ENCODE assay signal across 8 cellular contexts in genomic region chr1:208244584-208244916, GRCh38. TPM values are rescaled to one million over a fixed set of nuclear protein-coding genes. Genes with fewer than 3 reads are reported as not detected.
DNase-seq lines count a peak whose midpoint lies in the region; ATAC-seq lines count a peak whose summit lies in the region.

No MANE protein-coding gene starts in this region.

- no peaks in the 10 kb centered on the region for H3K36me3 Mint-ChIP-seq in activated CD4-positive, alpha-beta T cell treated with anti-CD3 and anti-CD28 coated beads, Interleukin-2, amount 10 ng/mL, durations not matched to agents 24 days and 14 days (ENCODE audit: low read depth)
- H3K36me3 Mint-ChIP-seq in activated CD8-positive, alpha-beta T cell treated with anti-CD3 and anti-CD28 coated beads, Interleukin-2, amount 10 ng/mL, durations not matched to agents 7 days and 5 days (ENCODE audit: low read depth), result no peaks in the 10 kb centered on the region
- H3K36me3 Mint-ChIP-seq in immature natural killer cell, result no peaks in the 10 kb centered on the region

- POLR2A ChIA-PET in activated CD8-positive, alpha-beta T cell treated with anti-CD3 and anti-CD28 coated beads, Interleukin-2, amount 10 ng/mL, durations not matched to agents 7 days and 5 days (lab: Charles Lee), result interaction anchor here (0.7 to 1.7 kb wide), 4 partner anchors 8 to 415 kb away, joined by 3 to 5 read pairs (median 3); no protein-coding TSS in a partner anchor

- peak overlapping the region; percentile 73 for H3K4me3 Mint-ChIP-seq in activated CD4-positive, alpha-beta T cell treated with anti-CD3 and anti-CD28 coated beads, Interleukin-2, amount 10 ng/mL, durations not matched to agents 24 days and 14 days
- peak overlapping the region; percentile 75 for H3K4me3 Mint-ChIP-seq in activated CD8-positive, alpha-beta T cell treated with anti-CD3 and anti-CD28 coated beads, Interleukin-2, amount 10 ng/mL, durations not matched to agents 7 days and 5 days
- peak overlapping the region; percentile 82 to 88 (median 88) for H3K4me3 Mint-ChIP-seq in immature natural killer cell
- H3K4me3 Mint-ChIP-seq in stimulated activated naive CD8-positive, alpha-beta T cell treated with anti-CD3 and anti-CD28 coated beads, Interleukin-15, amount 100 ng/mL, for 72 hours, result peak overlapping the region; percentile 90 to 93

- DNase-seq in activated CD4-positive, alpha-beta T cell treated with anti-CD3 and anti-CD28 coated beads, Interleukin-2, amount 10 ng/mL, durations not matched to agents 24 days and 14 days, result no peak
- DNase-seq in activated CD4-positive, alpha-beta T cell treated with anti-CD3 and anti-CD28 coated beads for 1 hour, result no peak
- no peak for DNase-seq in activated CD8-positive, alpha-beta T cell treated with anti-CD3 and anti-CD28 coated beads, Interleukin-2, amount 10 ng/mL, durations not matched to agents 7 days and 5 days
- DNase-seq in immature natural killer cell (no peak), GM19238 (ENCODE audit: insufficient read length, low spot score) (no peak), hippocampal formation (lab: John Stamatoyannopoulos, UW) (no peak), NCI-H2196 treated with DMSO at 0.1 percent for 48 hours (lab: John Stamatoyannopoulos, UW; ENCODE audit: unreplicated experiment) (no peak)
- DNase-seq in stimulated activated naive CD8-positive, alpha-beta T cell treated with anti-CD3 and anti-CD28 coated beads, Interleukin-15, amount 100 ng/mL, for 72 hours, result no peak

- H3K27ac Mint-ChIP-seq in activated CD4-positive, alpha-beta T cell treated with anti-CD3 and anti-CD28 coated beads, Interleukin-2, amount 10 ng/mL, durations not matched to agents 24 days and 14 days, result no peak overlapping the region
- peak overlapping the region; percentile 68 for H3K27ac Mint-ChIP-seq in activated CD8-positive, alpha-beta T cell treated with anti-CD3 and anti-CD28 coated beads, Interleukin-2, amount 10 ng/mL, durations not matched to agents 7 days and 5 days
- H3K27ac Mint-ChIP-seq in immature natural killer cell, result peak overlapping the region; percentile 10 to 88 (median 82)
- peak overlapping the region; percentile 33 to 93 for H3K27ac Mint-ChIP-seq in stimulated activated naive CD8-positive, alpha-beta T cell treated with anti-CD3 and anti-CD28 coated beads, Interleukin-15, amount 100 ng/mL, for 72 hours

- CTCF ChIA-PET in activated CD8-positive, alpha-beta T cell treated with anti-CD3 and anti-CD28 coated beads, Interleukin-2, amount 10 ng/mL, durations not matched to agents 7 days and 5 days (lab: Charles Lee), result interaction anchor here (0.6 to 6.9 kb wide), 50 partner anchors 9 to 360 kb away, joined by 3 to 87 read pairs (median 4); no protein-coding TSS in a partner anchor

- peaks cover 10% of the 10 kb centered on the region for H3K4me1 Mint-ChIP-seq in activated CD4-positive, alpha-beta T cell treated with anti-CD3 and anti-CD28 coated beads, Interleukin-2, amount 10 ng/mL, durations not matched to agents 24 days and 14 days
- peaks cover 15% of the 10 kb centered on the region for H3K4me1 Mint-ChIP-seq in activated CD8-positive, alpha-beta T cell treated with anti-CD3 and anti-CD28 coated beads, Interleukin-2, amount 10 ng/mL, durations not matched to agents 7 days and 5 days (ENCODE audit: low read depth)
- peaks cover 15 to 18% of the 10 kb centered on the region in 2 donors for H3K4me1 Mint-ChIP-seq in immature natural killer cell
- H3K4me1 Mint-ChIP-seq in stimulated activated naive CD8-positive, alpha-beta T cell treated with anti-CD3 and anti-CD28 coated beads, Interleukin-15, amount 100 ng/mL, for 72 hours, result peaks cover 27% of the 10 kb centered on the region

- no peaks in the 10 kb centered on the region for H3K9me3 Mint-ChIP-seq in activated CD4-positive, alpha-beta T cell treated with anti-CD3 and anti-CD28 coated beads, Interleukin-2, amount 10 ng/mL, durations not matched to agents 24 days and 14 days
- H3K9me3 Mint-ChIP-seq in activated CD8-positive, alpha-beta T cell treated with anti-CD3 and anti-CD28 coated beads, Interleukin-2, amount 10 ng/mL, durations not matched to agents 7 days and 5 days (ENCODE audit: insufficient read depth), result no peaks in the 10 kb centered on the region
- H3K9me3 Mint-ChIP-seq in immature natural killer cell, result no peaks in the 10 kb centered on the region
- H3K9me3 Mint-ChIP-seq in stimulated activated naive CD8-positive, alpha-beta T cell treated with anti-CD3 and anti-CD28 coated beads, Interleukin-15, amount 100 ng/mL, for 72 hours, result no peaks in the 10 kb centered on the region

- ATAC-seq in activated CD8-positive, alpha-beta T cell treated with anti-CD3 and anti-CD28 coated beads, Interleukin-2, amount 10 ng/mL, durations not matched to agents 7 days and 5 days, result peak; percentile 40
- peak; percentile 67 for ATAC-seq in stimulated activated naive CD8-positive, alpha-beta T cell treated with anti-CD3 and anti-CD28 coated beads, Interleukin-15, amount 100 ng/mL, for 72 hours

- intact Hi-C loops in activated CD4-positive, alpha-beta T cell treated with anti-CD3 and anti-CD28 coated beads, Interleukin-2, amount 10 ng/mL, durations not matched to agents 24 days and 14 days (cut with micrococcal nuclease), result loop anchor here (10.0 kb wide), 1 partner anchor 360 kb away; no protein-coding TSS in a partner anchor

- H3K27me3 Mint-ChIP-seq in activated CD4-positive, alpha-beta T cell treated with anti-CD3 and anti-CD28 coated beads, Interleukin-2, amount 10 ng/mL, durations not matched to agents 24 days and 14 days, result peaks cover 53% of the 10 kb centered on the region
- peaks cover 55% of the 10 kb centered on the region for H3K27me3 Mint-ChIP-seq in activated CD8-positive, alpha-beta T cell treated with anti-CD3 and anti-CD28 coated beads, Interleukin-2, amount 10 ng/mL, durations not matched to agents 7 days and 5 days (ENCODE audit: low read depth)
- H3K27me3 Mint-ChIP-seq in immature natural killer cell (ENCODE audit: low read depth in 3 of 3), result peaks cover 13 to 14% (median 13%) of the 10 kb centered on the region in 3 donors
- H3K27me3 Mint-ChIP-seq in stimulated activated naive CD8-positive, alpha-beta T cell treated with anti-CD3 and anti-CD28 coated beads, Interleukin-15, amount 100 ng/mL, for 72 hours, result peaks cover 49% of the 10 kb centered on the region

RNA-seq across cellular contexts. Expression of gene PLXNA2, which starts 0.4 kb away (rescaled TPM):
- not detected in 2 replicates for total RNA-seq in activated CD4-positive, alpha-beta T cell treated with anti-CD3 and anti-CD28 coated beads, Interleukin-2, amount 10 ng/mL, durations not matched to agents 24 days and 14 days
- 1 to 10 TPM in 1 of 2 experiments, under 1 TPM in 1; 0.84 to 1.6 TPM for total RNA-seq in activated CD8-positive, alpha-beta T cell treated with anti-CD3 and anti-CD28 coated beads, Interleukin-2, amount 10 ng/mL, durations not matched to agents 7 days and 5 days
- polyA plus RNA-seq in immature natural killer cell, result under 1 TPM in 1 of 3 donors, not detected in 2; 0.22 TPM
